Comparison of ENCODE assay signal across 8 cellular contexts in genomic region chr20:50113420-50114224, GRCh38. TPM values are rescaled to one million over a fixed set of nuclear protein-coding genes. Genes with fewer than 3 reads are reported as not detected.
DNase-seq lines count a peak whose midpoint lies in the region; ATAC-seq and TF ChIP-seq lines count a peak whose summit lies in the region.

No MANE protein-coding gene starts in this region.

- H3K36me3 ChIP-seq in smooth muscle cell (ENCODE audit: low read depth), result no peaks in the 10 kb centered on the region

- peak overlapping the region; percentile 100 for H3K27ac ChIP-seq in right cardiac atrium (ENCODE audit: low read length)
- peak overlapping the region; percentile 93 for H3K27ac ChIP-seq in smooth muscle cell (ENCODE audit: low read depth)

- DNase-seq in DMS 273 (lab: John Stamatoyannopoulos, UW; ENCODE audit: unreplicated experiment) (peak; percentile 17), DMS 273 treated with DMSO at 0.1 percent for 48 hours (lab: John Stamatoyannopoulos, UW) (no peak), WTC11 (ENCODE audit: low spot score) (no peak), right cardiac atrium (no peak), smooth muscle cell (lab: John Stamatoyannopoulos, UW; ENCODE audit: unreplicated experiment) (no peak), GM20000 (ENCODE audit: low spot score) (no peak)

- no peaks in the 10 kb centered on the region for H3K9me3 Mint-ChIP-seq in WTC11

- H3K4me2 ChIP-seq in smooth muscle cell, result peak overlapping the region; percentile 98

- H3K27me3 Mint-ChIP-seq in WTC11 (ENCODE audit: low read depth), result no peaks in the 10 kb centered on the region

- H3K4me1 ChIP-seq in right cardiac atrium (ENCODE audit: control insufficient read depth, insufficient read depth, low read length) (peaks cover 24% of the 10 kb centered on the region), smooth muscle cell (ENCODE audit: low read depth) (peaks cover 44% of the 10 kb centered on the region)

- peak overlapping the region; percentile 98 for H3K4me3 Mint-ChIP-seq in WTC11

- ATAC-seq in WTC11 (no peak), right cardiac atrium (no peak), HG02870 (IDR thresholded peaks at IDR 0.05; ENCODE audit: unreplicated experiment) (no peak), GM19455 (IDR thresholded peaks at IDR 0.05; ENCODE audit: unreplicated experiment) (no peak)

- H3K36me3 Mint-ChIP-seq in WTC11, result no peaks in the 10 kb centered on the region

- H3K79me2 ChIP-seq in smooth muscle cell (ENCODE audit: low read depth), result peaks cover 51% of the 10 kb centered on the region

- H3K27me3 ChIP-seq in right cardiac atrium (ENCODE audit: control insufficient read depth, insufficient read depth), result no peaks in the 10 kb centered on the region
- no peaks in the 10 kb centered on the region for H3K27me3 ChIP-seq in smooth muscle cell (ENCODE audit: low read depth)

- peak overlapping the region; percentile 99 for H3K9ac ChIP-seq in smooth muscle cell (ENCODE audit: low read depth)

- peak overlapping the region; percentile 95 for H3K27ac Mint-ChIP-seq in WTC11

- POLR2A ChIA-PET in WTC11 (lab: Charles Lee), result interaction anchor here (1.4 kb wide), 1 partner anchor 59 kb away, joined by 4 read pairs; no protein-coding TSS in a partner anchor

- H3K4me1 Mint-ChIP-seq in WTC11, result peaks cover 55% of the 10 kb centered on the region

- peaks cover 35% of the 10 kb centered on the region for H4K20me1 ChIP-seq in smooth muscle cell (ENCODE audit: low read depth)

- TF ChIP-seq CTCF in WTC11 (IDR thresholded peaks at IDR 0.05), result no peak
- no peak for TF ChIP-seq CTCF in smooth muscle cell (IDR thresholded peaks at IDR 0.05; ENCODE audit: borderline replicate concordance, insufficient read depth, poor library complexity, severe bottlenecking)
- TF ChIP-seq CTCF in GM20000 (IDR thresholded peaks at IDR 0.05; ENCODE audit: extremely low read depth, missing control alignments), result no peak

- 18% methylated on average over 11 of the region's 11 CpGs for WGBS in right cardiac atrium
- WGBS in smooth muscle cell (ENCODE audit: low lambda C conversion rate), result 28% methylated on average over 11 of the region's 11 CpGs

- H3K9me3 ChIP-seq in right cardiac atrium (ENCODE audit: control insufficient read depth, low read length) (no peaks in the 10 kb centered on the region), smooth muscle cell (replicated peaks; ENCODE audit: low read depth) (no peaks in the 10 kb centered on the region)

- peak overlapping the region; percentile 99 for H3K4me3 ChIP-seq in right cardiac atrium (ENCODE audit: low read length)
- H3K4me3 ChIP-seq in smooth muscle cell, result peak overlapping the region; percentile 95

- peak overlapping the region; percentile 40 for H2AFZ ChIP-seq in smooth muscle cell (ENCODE audit: low read depth)

- H3F3A ChIP-seq in smooth muscle cell (ENCODE audit: low read depth), result peaks cover 35% of the 10 kb centered on the region

- intact Hi-C loops in right cardiac atrium (cut with DNase I), result no loop called here

- CTCF ChIA-PET in WTC11 (lab: Charles Lee), result interaction anchor here (0.7 to 2.2 kb wide), 3 partner anchors 15 to 66 kb away, joined by 3 to 8 read pairs (median 3); no protein-coding TSS in a partner anchor

TF ChIP-seq in WTC11, 78 proteins besides CTCF, POLR2A, EP300 and RAD21:
- no peak for TF ChIP-seq EMX1 (CRISPR knock-in tag; IDR thresholded peaks at IDR 0.05)
- no peak for TF ChIP-seq FOXK1 (CRISPR knock-in tag; IDR thresholded peaks at IDR 0.05)
- TF ChIP-seq AFF4 (CRISPR knock-in tag; IDR thresholded peaks at IDR 0.05; ENCODE audit: borderline replicate concordance), result no peak
- no peak for TF ChIP-seq NFE2L1 (CRISPR knock-in tag; IDR thresholded peaks at IDR 0.05)
- TF ChIP-seq ZNF416 (CRISPR knock-in tag; IDR thresholded peaks at IDR 0.05), result no peak
- TF ChIP-seq CBFB (CRISPR knock-in tag; IDR thresholded peaks at IDR 0.05; ENCODE audit: low read depth), result no peak
- no peak for TF ChIP-seq RELA (CRISPR knock-in tag; IDR thresholded peaks at IDR 0.05; ENCODE audit: borderline replicate concordance)
- no peak for TF ChIP-seq AR (CRISPR knock-in tag; IDR thresholded peaks at IDR 0.05)
- no peak for TF ChIP-seq ATF1 (CRISPR knock-in tag; IDR thresholded peaks at IDR 0.05)

RNA-seq across cellular contexts. Expression of gene UBE2V1, which starts 0.7 kb away (rescaled TPM):
- total RNA-seq in WTC11 (2021) (132 to 146 TPM (median 144 TPM) in 3 replicates), right cardiac atrium (100 to 1,000 TPM in 1 of 4 donors, 10 to 100 TPM in 3; 86.8 to 120 (median 91.9) TPM), smooth muscle cell (94.1 and 94.8 TPM in 2 replicates)
- polyA plus RNA-seq in right cardiac atrium (86.0 TPM), smooth muscle cell (128 and 141 TPM in 2 replicates)

RNA-seq across cellular contexts. Expression of gene PEDS1, which starts 39.9 kb away (rescaled TPM):
- 35.0 to 36.7 TPM (median 35.6 TPM) in 3 replicates for total RNA-seq in WTC11 (2021)
- 10 to 100 TPM; 19.3 to 25.2 (median 21.6) TPM for total RNA-seq in right cardiac atrium
- 26.8 TPM for polyA plus RNA-seq in right cardiac atrium
- total RNA-seq in smooth muscle cell, result 36.6 and 45.8 TPM in 2 replicates
- 47.4 and 64.3 TPM in 2 replicates for polyA plus RNA-seq in smooth muscle cell
